Comparison of ENCODE assay signal across 8 cellular contexts in the genomic region with DNA sequence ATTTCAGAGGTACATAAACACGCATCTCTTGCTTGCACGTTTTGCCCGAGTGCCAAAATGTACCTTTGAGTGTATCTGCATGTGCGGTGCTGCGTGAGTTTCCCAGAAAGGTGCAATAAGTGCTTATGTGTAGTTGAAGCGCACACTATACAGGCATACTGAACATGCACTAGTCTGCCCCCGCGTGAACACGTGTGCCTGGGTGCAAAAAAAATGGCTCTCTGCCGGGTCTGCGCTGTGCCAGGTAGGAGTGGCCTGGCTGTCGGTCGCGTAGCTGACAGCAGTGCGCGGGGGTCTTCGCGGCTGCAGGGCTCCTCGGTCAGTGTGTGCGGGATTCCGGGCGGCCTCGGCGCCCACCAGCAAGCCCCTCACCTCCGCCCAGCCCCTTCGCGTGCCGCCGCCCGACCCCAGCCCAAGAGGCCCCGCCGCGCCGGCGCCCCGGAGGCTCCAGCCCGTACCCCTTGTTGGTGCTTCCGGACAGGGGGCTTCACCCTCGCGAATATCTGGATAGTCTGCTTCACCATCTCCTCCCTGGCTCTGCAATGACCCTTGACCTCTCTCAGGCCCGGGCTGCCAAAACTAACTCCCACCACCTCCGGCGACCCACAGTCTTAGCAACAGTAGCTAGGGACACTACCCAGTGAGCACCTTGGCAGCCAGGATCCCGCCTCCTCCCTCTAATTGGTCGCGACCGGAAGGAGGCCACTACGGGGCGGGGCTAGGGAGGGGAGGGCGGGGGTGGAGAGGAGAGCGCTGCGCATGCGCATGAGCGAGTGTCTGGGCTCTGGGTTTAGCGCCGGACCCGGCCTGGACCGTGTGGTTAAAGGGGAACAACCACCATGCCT. TPM values are rescaled to one million over a fixed set of nuclear protein-coding genes. Genes with fewer than 3 reads are reported as not detected.
A peak's percentile ranks its signal among the peaks of the same experiment; 100 is the strongest.
DNase-seq lines count a peak whose midpoint lies in the region; ATAC-seq and TF ChIP-seq lines count a peak whose summit lies in the region.

A gene with protein sequence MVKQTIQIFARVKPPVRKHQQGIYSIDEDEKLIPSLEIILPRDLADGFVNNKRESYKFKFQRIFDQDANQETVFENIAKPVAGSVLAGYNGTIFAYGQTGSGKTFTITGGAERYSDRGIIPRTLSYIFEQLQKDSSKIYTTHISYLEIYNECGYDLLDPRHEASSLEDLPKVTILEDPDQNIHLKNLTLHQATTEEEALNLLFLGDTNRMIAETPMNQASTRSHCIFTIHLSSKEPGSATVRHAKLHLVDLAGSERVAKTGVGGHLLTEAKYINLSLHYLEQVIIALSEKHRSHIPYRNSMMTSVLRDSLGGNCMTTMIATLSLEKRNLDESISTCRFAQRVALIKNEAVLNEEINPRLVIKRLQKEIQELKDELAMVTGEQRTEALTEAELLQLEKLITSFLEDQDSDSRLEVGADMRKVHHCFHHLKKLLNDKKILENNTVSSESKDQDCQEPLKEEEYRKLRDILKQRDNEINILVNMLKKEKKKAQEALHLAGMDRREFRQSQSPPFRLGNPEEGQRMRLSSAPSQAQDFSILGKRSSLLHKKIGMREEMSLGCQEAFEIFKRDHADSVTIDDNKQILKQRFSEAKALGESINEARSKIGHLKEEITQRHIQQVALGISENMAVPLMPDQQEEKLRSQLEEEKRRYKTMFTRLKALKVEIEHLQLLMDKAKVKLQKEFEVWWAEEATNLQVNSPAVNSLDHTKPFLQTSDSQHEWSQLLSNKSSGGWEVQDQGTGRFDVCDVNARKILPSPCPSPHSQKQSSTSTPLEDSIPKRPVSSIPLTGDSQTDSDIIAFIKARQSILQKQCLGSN (minus strand): TSS at position 622 of the 845 bp plus-strand sequence. CDS start 98 bp downstream, at position 524.

- H3K27ac ChIP-seq in AG04450 (ENCODE audit: low read depth, low read length) (no peak within 1 kb of the TSS), lung (ENCODE audit: low read depth in 1 of 2, low read length in 1 of 2) (peak within 1 kb of the TSS in 1 of 2 donors; percentile 74)

- in situ Hi-C loops in GM18951 (cut with MboI; ENCODE audit: low sequenced_read_pairs, unreplicated experiment): no loop called here

- no peaks in the 10 kb centered on the region for H3K27me3 ChIP-seq in AG04450 (ENCODE audit: control insufficient read depth, insufficient read depth, low read length)
- H3K27me3 ChIP-seq in lung (ENCODE audit: control insufficient read depth, insufficient read depth): no peaks in the 10 kb centered on the region

- TF ChIP-seq POLR2A in GM18951 (IDR thresholded peaks at IDR 0.05; ENCODE audit: extremely low read depth, insufficient read depth, insufficient read length): peak; percentile 33

- ATAC-seq in HG03196 (IDR thresholded peaks at IDR 0.05; ENCODE audit: unreplicated experiment) (peak; percentile 97), lung (ENCODE audit: insufficient read depth, low FRiP score) (peak; percentile 95)

- CTCF ChIA-PET in AG04450 (lab: Charles Lee): no interaction called here

- H3K4me1 ChIP-seq in lung (ENCODE audit: control insufficient read depth in 2 of 2, insufficient read depth in 2 of 2, low read length in 2 of 2): peaks cover 0 to 2% of the 10 kb centered on the region in 2 donors

- 2 to 4% methylated on average over 54 to 58 of the region's 58 CpGs for WGBS in lung, 2 donors

- POLR2A ChIA-PET in AG04450 (lab: Yijun Ruan, JAX): no interaction called here

- no peak for TF ChIP-seq CTCF in AG04450 (IDR thresholded peaks at IDR 0.05; ENCODE audit: low read depth, low read length)
- no peak for TF ChIP-seq CTCF in lung (IDR thresholded peaks at IDR 0.05; ENCODE audit: control extremely low read depth, extremely low read depth)

- H3K9me3 ChIP-seq in AG04450 (ENCODE audit: control insufficient read depth, insufficient read depth, low read length) (no peaks in the 10 kb centered on the region; the same call in 1 of the 2 replicates), lung (ENCODE audit: control insufficient read depth in 2 of 2, insufficient read depth in 1 of 2, low read length in 1 of 2) (no peaks in the 10 kb centered on the region)

- H3K4me3 ChIP-seq in AG04450 (ENCODE audit: low read depth, low read length) (peak within 1 kb of the TSS; percentile 72), lung (peak within 1 kb of the TSS; percentile 78)

- H3K36me3 ChIP-seq in lung (ENCODE audit: control insufficient read depth in 2 of 2, insufficient read depth in 2 of 2, low read length in 2 of 2): no peaks in the 10 kb centered on the region

- DNase-seq in AG04450 (ENCODE audit: low read depth, low spot score) (peak; percentile 42), NCI-H446 (lab: John Stamatoyannopoulos, UW) (peak; percentile 86 to 95), lung (ENCODE audit: low spot score) (peak; percentile 92)
- DNase-seq in activated CD8-positive, alpha-beta memory T cell treated with anti-CD3 and anti-CD28 coated beads for 24 hours: peak; percentile 87
- DNase-seq in effector CD4-positive, alpha-beta T cell: peak; percentile 55
- DNase-seq in stimulated activated CD4-positive, alpha-beta T cell treated with anti-CD3 and anti-CD28 coated beads, Interleukin-4, amount 100 ng/mL, for 48 hours (ENCODE audit: low read depth in 2 of 2): peak; percentile 73 to 77

RNA-seq across cellular contexts. Expression of the gene that starts here (rescaled TPM):
- polyA plus RNA-seq in AG04450 (2011; rRNA removed) (0.02 and 0.04 TPM in 2 replicates), lung (1 to 10 TPM; 1.1 to 1.9 TPM)
- polyA minus RNA-seq in AG04450 (2011; rRNA and poly(A)+ RNA removed): not detected in 2 replicates
- total RNA-seq in lung: 1 to 10 TPM; 7.1 to 7.8 TPM

Comparison
In these comparisons a context has a peak if more than half of its experiments do, and no peak if none do; other contexts are left out.
1. Peak in DNase-seq and H3K4me3 ChIP-seq in AG04450; RNA of the gene not detected or under 1 TPM.
2. DNase-seq: peak in every context shown above with its lines; median percentile 92 in lung; 90 in NCI-H446; 87 in activated CD8-positive, alpha-beta memory T cell treated with anti-CD3 and anti-CD28 coated beads for 24 hours; 75 in stimulated activated CD4-positive, alpha-beta T cell treated with anti-CD3 and anti-CD28 coated beads, Interleukin-4, amount 100 ng/mL, for 48 hours; 55 in effector CD4-positive, alpha-beta T cell; 42 in AG04450.